ENCODE assay signal across 9 cellular contexts in the genomic region with DNA sequence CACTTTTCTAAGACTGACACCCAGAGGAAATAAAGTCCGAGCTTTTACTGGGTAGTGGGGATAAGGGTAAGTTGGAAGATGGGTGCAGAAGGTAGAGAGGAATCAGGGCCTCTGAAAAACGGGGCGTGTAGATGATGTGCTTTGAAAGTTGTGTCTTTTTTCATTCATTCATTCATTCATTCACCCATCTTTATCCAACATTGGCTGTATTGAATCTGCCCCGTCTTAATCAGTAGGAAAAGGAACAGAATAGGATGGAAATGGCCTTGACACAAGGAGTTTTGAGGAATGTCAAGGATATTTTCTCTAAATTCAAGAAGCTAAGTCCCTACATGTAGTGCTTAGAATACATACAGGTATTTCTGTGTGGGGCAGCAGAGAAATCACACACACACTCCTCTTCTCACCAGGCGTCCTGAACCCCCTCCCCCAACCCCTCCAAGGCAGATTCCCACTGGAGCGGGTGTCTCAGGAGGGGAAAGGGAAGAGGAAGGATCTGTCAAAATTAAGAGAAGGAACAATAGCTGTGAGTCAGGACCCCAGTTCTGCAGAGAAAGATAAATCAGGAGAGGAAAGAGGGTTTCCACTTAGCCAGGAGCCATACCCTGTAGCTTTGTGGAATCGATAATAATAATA. TPM values are rescaled to one million over a fixed set of nuclear protein-coding genes. Genes with fewer than 3 reads are reported as not detected.
DNase-seq lines count a peak whose midpoint lies in the region; ATAC-seq and TF ChIP-seq lines count a peak whose summit lies in the region.
"Had no signal": no experiment of that assay in that cellular context is flagged by ENCODE, and none has a peak within 500 bp of the region (broad histone marks: within the 10 kb centered on the region; RNA-seq: fewer than 3 reads in every experiment).

No MANE protein-coding gene starts in this region.

- ATAC-seq in Right ventricle myocardium inferior, result no peak

- no peaks in the 10 kb centered on the region for H3K9me3 ChIP-seq in colonic mucosa
- no peaks in the 10 kb centered on the region for H3K9me3 ChIP-seq in mucosa of rectum (ENCODE audit: control insufficient read depth in 2 of 2, low read length in 2 of 2)
- H3K9me3 ChIP-seq in vagina, result no peaks in the 10 kb centered on the region

- H3K4me1 ChIP-seq in colonic mucosa (peaks cover 3% of the 10 kb centered on the region), mucosa of rectum (ENCODE audit: control insufficient read depth in 2 of 2, insufficient read depth in 2 of 2, low read length in 2 of 2) (peaks cover 3 to 5% of the 10 kb centered on the region in 2 donors), vagina (peaks cover 17% of the 10 kb centered on the region)

- H3K9ac ChIP-seq in colonic mucosa (ENCODE audit: low read depth in 2 of 2, low read length in 2 of 2) (peak overlapping the region in 1 of 2 donors; percentile 43), mucosa of rectum (ENCODE audit: low read depth in 1 of 2, low read length in 2 of 2) (peak overlapping the region in 1 of 2 donors; percentile 38)

- intact Hi-C loops in cardiac septum (cut with DNase I), result no loop called here
- intact Hi-C loops in Right ventricle myocardium inferior (cut with DNase I), result no loop called here
- intact Hi-C loops in colonic mucosa (cut with DNase I), result no loop called here
- intact Hi-C loops in vagina (cut with DNase I), result no loop called here

- CTCF ChIA-PET in RWPE1 (lab: Yijun Ruan, JAX), result no interaction called here

- peak; percentile 39 for DNase-seq in cardiac septum (ENCODE audit: low spot score)
- no peak for DNase-seq in Right ventricle myocardium inferior (ENCODE audit: missing footprints)
- DNase-seq in colonic mucosa, result no peak
- no peak for DNase-seq in vagina (ENCODE audit: extremely low spot score in 2 of 2)
- no peak for DNase-seq in SIG-M5 (lab: John Stamatoyannopoulos, UW)
- DNase-seq in GM13977 (ENCODE audit: low spot score), result no peak
- DNase-seq in RWPE1 (ENCODE audit: low spot score), result no peak

- POLR2A ChIA-PET in RWPE1 (lab: Yijun Ruan, JAX; ENCODE audit: low non-redundant PET), result no interaction called here

- TF ChIP-seq POLR2A in vagina (IDR thresholded peaks at IDR 0.05), result no peak

- H3K4me3 ChIP-seq in colonic mucosa (peak overlapping the region; percentile 47), mucosa of rectum (ENCODE audit: low read length in 2 of 2) (peak overlapping the region; percentile 69 to 74), vagina (peak overlapping the region; percentile 60 to 80)

- TF ChIP-seq CTCF in colonic mucosa (IDR thresholded peaks at IDR 0.05), result no peak
- no peak for TF ChIP-seq CTCF in vagina (IDR thresholded peaks at IDR 0.05)
- TF ChIP-seq CTCF in GM13977 (IDR thresholded peaks at IDR 0.05; ENCODE audit: extremely low read depth, insufficient read depth, missing control alignments), result no peak
- no peak for TF ChIP-seq CTCF in RWPE1 (conservative IDR thresholded peaks at IDR 0.05; ENCODE audit: low read depth)

- peaks cover 34% of the 10 kb centered on the region for H3K27me3 ChIP-seq in colonic mucosa
- H3K27me3 ChIP-seq in mucosa of rectum (ENCODE audit: control insufficient read depth in 2 of 2, insufficient read depth in 2 of 2, low read length in 2 of 2), result peaks cover 21 to 26% of the 10 kb centered on the region in 2 donors
- peaks cover 7% of the 10 kb centered on the region for H3K27me3 ChIP-seq in vagina

- no peaks in the 10 kb centered on the region for H3K36me3 ChIP-seq in colonic mucosa
- H3K36me3 ChIP-seq in mucosa of rectum (ENCODE audit: control insufficient read depth in 2 of 2, insufficient read depth in 2 of 2, low read length in 2 of 2), result no peaks in the 10 kb centered on the region
- no peaks in the 10 kb centered on the region for H3K36me3 ChIP-seq in vagina

- in situ Hi-C loops in GM13977 (cut with MboI; ENCODE audit: low pct_unique_long_range_greater_than_20kb, low sequenced_read_pairs, unreplicated experiment), result no loop called here

- peak overlapping the region; percentile 13 for H3K27ac ChIP-seq in colonic mucosa
- no peak overlapping the region for H3K27ac ChIP-seq in mucosa of rectum (ENCODE audit: low read depth in 2 of 2, low read length in 2 of 2)
- no peak overlapping the region for H3K27ac ChIP-seq in vagina
- no peak overlapping the region for H3K27ac ChIP-seq in RWPE1

RNA-seq across cellular contexts. Expression of a gene that starts 13.9 kb away (rescaled TPM):
- 82.8 TPM for total RNA-seq in cardiac septum
- total RNA-seq in Right ventricle myocardium inferior, result 57.8 TPM
- total RNA-seq in colonic mucosa, result 1 to 10 TPM; 2.4 to 7.5 TPM
- total RNA-seq in vagina, result 10.1 TPM
- total RNA-seq: OCI-LY7 had no signal
